20 cellular contexts compared by ENCODE assay signal in the genomic region with DNA sequence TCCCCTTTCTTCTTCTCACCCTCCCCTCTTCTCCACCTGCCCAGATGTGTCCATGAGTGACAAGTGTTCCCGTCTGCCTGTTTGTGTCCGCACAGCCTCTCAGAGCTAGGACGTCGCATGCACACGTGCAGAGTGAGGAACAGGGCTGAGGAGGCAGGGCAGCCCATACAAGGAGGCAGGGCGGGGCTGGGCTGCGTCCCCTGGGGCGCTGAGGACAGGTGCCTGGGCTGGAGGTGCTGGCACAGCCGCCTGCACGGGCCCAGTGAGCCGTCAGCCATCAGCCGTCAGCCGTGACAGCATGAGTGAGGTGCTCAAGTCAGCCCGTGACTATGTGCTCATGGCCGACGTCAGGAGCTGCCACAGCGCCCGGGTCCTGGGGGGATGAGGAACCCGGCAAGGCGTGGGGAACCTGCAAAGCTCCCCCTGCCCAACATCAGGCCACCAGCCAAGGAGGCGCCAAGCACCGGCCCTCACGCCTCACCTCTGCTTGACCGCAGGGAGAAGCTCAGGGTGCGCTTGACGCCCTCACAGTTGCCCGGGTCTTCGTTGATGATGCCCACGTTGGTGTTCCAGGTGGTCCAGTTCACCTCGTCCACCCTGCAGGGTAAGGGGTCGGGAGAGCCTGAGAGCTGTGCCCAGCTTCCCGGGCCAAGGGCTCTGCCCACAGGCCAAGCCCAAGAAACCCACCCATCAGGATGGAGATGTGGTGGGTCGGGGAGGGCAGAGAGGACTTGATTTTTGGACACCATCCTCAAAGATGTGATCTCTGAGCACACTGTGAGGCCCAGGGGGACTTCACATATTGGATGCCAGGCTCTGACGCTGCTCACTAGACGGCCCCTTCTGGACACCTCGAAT. TPM values are rescaled to one million over a fixed set of nuclear protein-coding genes. Genes with fewer than 3 reads are reported as not detected.
DNase-seq lines count a peak whose midpoint lies in the region; ATAC-seq, FAIRE-seq and TF ChIP-seq lines count a peak whose summit lies in the region.
"Had no signal": no experiment of that assay in that cellular context is flagged by ENCODE, and none has a peak within 500 bp of the region (broad histone marks: within the 10 kb centered on the region; RNA-seq: fewer than 3 reads in every experiment).

No MANE protein-coding gene starts in this region.

- H3K9me3 ChIP-seq in DOHH2 (ENCODE audit: control insufficient read depth, insufficient read depth, low read length): no peaks in the 10 kb centered on the region
- H3K9me3 ChIP-seq in OCI-LY1 (ENCODE audit: low read length): no peaks in the 10 kb centered on the region
- H3K9me3 ChIP-seq: SJSA1 had no signal

- FAIRE-seq in GM12891 (lab: Jason Lieb, UNC): no peak
- FAIRE-seq: GM12892, GM18507, H1 had no signal

- H3F3A ChIP-seq in DOHH2 (ENCODE audit: control insufficient read depth, insufficient read depth) (no peaks in the 10 kb centered on the region), OCI-LY1 (ENCODE audit: insufficient read depth, low read length) (no peaks in the 10 kb centered on the region)

- H3K79me2 ChIP-seq in DOHH2 (ENCODE audit: control insufficient read depth, low read length) (no peaks in the 10 kb centered on the region), OCI-LY1 (ENCODE audit: insufficient read depth, low read length) (no peaks in the 10 kb centered on the region)

- H3K9me3 Mint-ChIP-seq in stimulated activated memory B cell treated with anti-CD40 and anti-IgM and Interleukin-4, amounts not matched to agents 10 μg/mL and 1 μg/mL and 100 μg/mL, for 72 hours: no peaks in the 10 kb centered on the region
- H3K9me3 Mint-ChIP-seq in activated CD4-positive, alpha-beta T cell treated with anti-CD3 and anti-CD28 coated beads, Interleukin-2, amount 10 ng/mL, durations not matched to agents 7 days and 5 days: no peaks in the 10 kb centered on the region

- POLR2A ChIA-PET in activated CD4-positive, alpha-beta T cell treated with anti-CD3 and anti-CD28 coated beads, Interleukin-2, amount 10 ng/mL, durations not matched to agents 7 days and 5 days (lab: Charles Lee): no interaction called here

- peaks cover 15% of the 10 kb centered on the region for H3K36me3 Mint-ChIP-seq in stimulated activated memory B cell treated with anti-CD40 and anti-IgM and Interleukin-4, amounts not matched to agents 10 μg/mL and 1 μg/mL and 100 μg/mL, for 72 hours
- H3K36me3 Mint-ChIP-seq in activated CD4-positive, alpha-beta T cell treated with anti-CD3 and anti-CD28 coated beads, Interleukin-2, amount 10 ng/mL, durations not matched to agents 7 days and 5 days (ENCODE audit: low read depth): no peaks in the 10 kb centered on the region

- peak overlapping the region; percentile 21 for H3K4me2 ChIP-seq in DOHH2 (ENCODE audit: low read length)
- peak overlapping the region; percentile 21; the same call in 1 of the 2 replicates for H3K4me2 ChIP-seq in OCI-LY1 (ENCODE audit: low read length)
- H3K4me2 ChIP-seq: KMS-11, PC-9 had no signal

- DNase-seq in left lobe of liver (ENCODE audit: low spot score) (no peak), GM12891 (ENCODE audit: insufficient read length, low spot score) (no peak), medulla oblongata (ENCODE audit: extremely low spot score) (no peak)
- no peak for DNase-seq in activated CD4-positive, alpha-beta T cell treated with anti-CD3 and anti-CD28 coated beads, Interleukin-2, amount 10 ng/mL, durations not matched to agents 7 days and 5 days
- DNase-seq: ACHN, EL, MV-4-11, NCI-H1930, NCI-H345, NCI-H524 treated with DMSO at 0.1 percent for 48 hours, PC-9 had no signal

- H3K36me3 ChIP-seq in DOHH2 (ENCODE audit: control insufficient read depth, low read length) (no peaks in the 10 kb centered on the region), OCI-LY1 (ENCODE audit: insufficient read depth, low read length) (no peaks in the 10 kb centered on the region)
- H3K36me3 ChIP-seq: SJSA1 had no signal

- CTCF ChIA-PET in activated CD4-positive, alpha-beta T cell treated with anti-CD3 and anti-CD28 coated beads, Interleukin-2, amount 10 ng/mL, durations not matched to agents 7 days and 5 days (lab: Charles Lee): interaction anchor here (1.0 to 1.3 kb wide), 2 partner anchors 14 to 18 kb away, joined by 3 read pairs; partner anchors contain the start of gene TRPV3

- no peak overlapping the region for H2AFZ ChIP-seq in OCI-LY1 (ENCODE audit: low read length)
- H2AFZ ChIP-seq: PC-9 had no signal

- H3K27me3 ChIP-seq in DOHH2 (ENCODE audit: control insufficient read depth, low read length) (no peaks in the 10 kb centered on the region), OCI-LY1 (ENCODE audit: insufficient read depth, low read length) (no peaks in the 10 kb centered on the region)
- H3K27me3 ChIP-seq: SJSA1 had no signal

- H4K20me1 ChIP-seq in DOHH2 (ENCODE audit: control insufficient read depth, insufficient read depth, low read depth, low read length) (no peaks in the 10 kb centered on the region), OCI-LY1 (ENCODE audit: insufficient read depth, low read length) (no peaks in the 10 kb centered on the region)

- no peak for TF ChIP-seq POLR2A in GM12891 (IDR thresholded peaks at IDR 0.05; ENCODE audit: low read depth, low read length)

- no peak overlapping the region for H3K27ac Mint-ChIP-seq in stimulated activated memory B cell treated with anti-CD40 and anti-IgM and Interleukin-4, amounts not matched to agents 10 μg/mL and 1 μg/mL and 100 μg/mL, for 72 hours
- no peak overlapping the region for H3K27ac Mint-ChIP-seq in activated CD4-positive, alpha-beta T cell treated with anti-CD3 and anti-CD28 coated beads, Interleukin-2, amount 10 ng/mL, durations not matched to agents 7 days and 5 days

- H3K4me3 ChIP-seq in DOHH2 (ENCODE audit: low read length): no peak overlapping the region
- H3K4me3 ChIP-seq in OCI-LY1 (ENCODE audit: low read depth, low read length, poor library complexity, severe bottlenecking): no peak overlapping the region
- H3K4me3 ChIP-seq: PC-9, SJSA1 had no signal

- H3K27me3 Mint-ChIP-seq in stimulated activated memory B cell treated with anti-CD40 and anti-IgM and Interleukin-4, amounts not matched to agents 10 μg/mL and 1 μg/mL and 100 μg/mL, for 72 hours: no peaks in the 10 kb centered on the region
- H3K27me3 Mint-ChIP-seq in activated CD4-positive, alpha-beta T cell treated with anti-CD3 and anti-CD28 coated beads, Interleukin-2, amount 10 ng/mL, durations not matched to agents 7 days and 5 days: no peaks in the 10 kb centered on the region

- no peak overlapping the region for H3K4me3 Mint-ChIP-seq in stimulated activated memory B cell treated with anti-CD40 and anti-IgM and Interleukin-4, amounts not matched to agents 10 μg/mL and 1 μg/mL and 100 μg/mL, for 72 hours
- no peak overlapping the region for H3K4me3 Mint-ChIP-seq in activated CD4-positive, alpha-beta T cell treated with anti-CD3 and anti-CD28 coated beads, Interleukin-2, amount 10 ng/mL, durations not matched to agents 7 days and 5 days

- H3K9me2 ChIP-seq in DOHH2 (replicated peaks; ENCODE audit: control insufficient read depth, low read length) (no peaks in the 10 kb centered on the region), OCI-LY1 (ENCODE audit: low read depth, low read length) (no peaks in the 10 kb centered on the region)

- H3K27ac ChIP-seq in DOHH2 (ENCODE audit: low read depth, low read length) (no peak overlapping the region), OCI-LY1 (ENCODE audit: low read depth, low read length, poor library complexity, severe bottlenecking) (peak overlapping the region; percentile 69)
- H3K27ac ChIP-seq: C4-2B, KMS-11, PC-9, SJSA1 had no signal

- peaks cover 42% of the 10 kb centered on the region for H3K4me1 ChIP-seq in DOHH2 (ENCODE audit: control insufficient read depth, low read length)
- H3K4me1 ChIP-seq in OCI-LY1 (ENCODE audit: insufficient read depth, low read length, severe bottlenecking): peaks cover 34% of the 10 kb centered on the region
- H3K4me1 ChIP-seq: SJSA1 had no signal

- TF ChIP-seq CTCF in DOHH2 (IDR thresholded peaks at IDR 0.05; ENCODE audit: low read depth, low read length, poor library complexity, severe bottlenecking) (no peak), OCI-LY1 (IDR thresholded peaks at IDR 0.05; ENCODE audit: low read length) (no peak)

- no peak overlapping the region; the same call in 1 of the 2 replicates for H3K9ac ChIP-seq in OCI-LY1 (ENCODE audit: low read length)
- H3K9ac ChIP-seq: KMS-11 had no signal

- no peaks in the 10 kb centered on the region for H3K4me1 Mint-ChIP-seq in stimulated activated memory B cell treated with anti-CD40 and anti-IgM and Interleukin-4, amounts not matched to agents 10 μg/mL and 1 μg/mL and 100 μg/mL, for 72 hours
- no peaks in the 10 kb centered on the region for H3K4me1 Mint-ChIP-seq in activated CD4-positive, alpha-beta T cell treated with anti-CD3 and anti-CD28 coated beads, Interleukin-2, amount 10 ng/mL, durations not matched to agents 7 days and 5 days

- ATAC-seq in left lobe of liver: peak; percentile 21
- peak; percentile 67 for ATAC-seq in stimulated activated memory B cell treated with anti-CD40 and anti-IgM and Interleukin-4, amounts not matched to agents 10 μg/mL and 1 μg/mL and 100 μg/mL, for 72 hours

TF ChIP-seq in GM12891, 5 proteins besides CTCF, POLR2A, EP300 and RAD21:
- no peak for TF ChIP-seq TAF1 (IDR thresholded peaks at IDR 0.05; ENCODE audit: low read depth, low read length)
- no peak for TF ChIP-seq SPI1 (IDR thresholded peaks at IDR 0.05; ENCODE audit: low read depth, low read length)
- no peak for TF ChIP-seq POU2F2 (IDR thresholded peaks at IDR 0.05; ENCODE audit: low read depth, low read length)
- no peak for TF ChIP-seq POLR2AphosphoS5 (IDR thresholded peaks at IDR 0.05; ENCODE audit: low read depth, low read length)
- TF ChIP-seq PAX5 (IDR thresholded peaks at IDR 0.05; ENCODE audit: insufficient read depth, low read length, severe bottlenecking): no peak
TF ChIP-seq in GM12891: peak in this region for 0.

RNA-seq across cellular contexts. Expression of gene TRPV3, which starts 13.7 kb away (rescaled TPM):
- total RNA-seq in left lobe of liver: 0.28 TPM
- 1.5 TPM for polyA plus RNA-seq in GM12891 (2012; ENCODE audit: low read depth, missing spikeins)
- under 1 TPM; 0.10 to 0.27 TPM for total RNA-seq in activated CD4-positive, alpha-beta T cell treated with anti-CD3 and anti-CD28 coated beads, Interleukin-2, amount 10 ng/mL, durations not matched to agents 7 days and 5 days
- total RNA-seq: SJSA1 had no signal

RNA-seq across cellular contexts. Expression of gene TRPV1, which starts 37.9 kb away (rescaled TPM):
- total RNA-seq in left lobe of liver: 14.8 TPM
- 1.7 TPM for polyA plus RNA-seq in GM12891 (2012; ENCODE audit: low read depth, missing spikeins)
- 1 to 10 TPM; 3.1 to 4.3 TPM for total RNA-seq in activated CD4-positive, alpha-beta T cell treated with anti-CD3 and anti-CD28 coated beads, Interleukin-2, amount 10 ng/mL, durations not matched to agents 7 days and 5 days
